26 cellular contexts compared by ENCODE assay signal in the genomic region with DNA sequence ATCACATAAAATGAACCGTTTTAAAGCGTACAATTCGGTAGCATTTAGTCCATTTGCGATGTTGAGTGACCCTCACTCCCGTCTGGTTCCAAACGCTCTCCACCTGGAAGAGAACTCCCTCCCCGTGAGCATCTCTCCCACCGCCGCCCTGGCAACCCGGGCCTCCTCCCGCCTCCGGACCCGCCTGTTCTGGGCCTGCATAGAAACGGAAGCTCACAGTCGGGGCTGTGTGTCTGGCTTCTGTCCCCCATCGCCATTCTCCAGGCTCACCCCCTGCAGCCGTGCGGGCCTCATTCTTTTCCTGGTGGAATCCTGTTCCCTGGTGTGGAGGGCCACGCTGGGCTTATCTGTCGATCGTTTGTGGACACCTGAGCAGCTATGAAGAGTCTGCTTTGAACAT. TPM values are rescaled to one million over a fixed set of nuclear protein-coding genes. Genes with fewer than 3 reads are reported as not detected.
A peak's percentile ranks its signal among the peaks of the same experiment; 100 is the strongest.
DNase-seq lines count a peak whose midpoint lies in the region; ATAC-seq and TF ChIP-seq lines count a peak whose summit lies in the region.
"Had no signal": no experiment of that assay in that cellular context is flagged by ENCODE, and none has a peak within 500 bp of the region (broad histone marks: within the 10 kb centered on the region; RNA-seq: fewer than 3 reads in every experiment).

No MANE protein-coding gene starts in this region.

- H3K9me3 Mint-ChIP-seq in central memory CD8-positive, alpha-beta T cell: peaks cover 5% of the 10 kb centered on the region
- H3K9me3 Mint-ChIP-seq in activated CD8-positive, alpha-beta T cell treated with anti-CD3 and anti-CD28 coated beads, Interleukin-2, amount 10 ng/mL, durations not matched to agents 7 days and 5 days (ENCODE audit: insufficient read depth): no peaks in the 10 kb centered on the region
- H3K9me3 Mint-ChIP-seq: CD8-positive, alpha-beta T cell had no signal

- no peak for ATAC-seq in HCT116
- no peak for ATAC-seq in central memory CD8-positive, alpha-beta T cell (replicated peaks; ENCODE audit: extremely low read depth, poor library complexity, severe bottlenecking)
- no peak for ATAC-seq in activated CD8-positive, alpha-beta T cell treated with anti-CD3 and anti-CD28 coated beads, Interleukin-2, amount 10 ng/mL, durations not matched to agents 7 days and 5 days
- no peak for ATAC-seq in HG02970 (IDR thresholded peaks at IDR 0.05; ENCODE audit: low FRiP score, unreplicated experiment)
- ATAC-seq: CD8-positive, alpha-beta T cell had no signal

- BruUV-seq in HCT116 (replicated peaks; lab: Mats Ljungman, UMichigan): no TSS peak

- no peak overlapping the region for H3K9ac ChIP-seq in HCT116 (ENCODE audit: low read length)
- H3K9ac ChIP-seq: BLaER1 treated with 17β-estradiol and CSF1 and Interleukin-3, amounts not matched to agents 10 nM and 100 nM had no signal

- 74 to 80% (median 75%) methylated on average over 21 of the region's 21 CpGs for WGBS in ovary, 3 donors

- TF ChIP-seq RAD21 in HCT116 (IDR thresholded peaks at IDR 0.05; ENCODE audit: low read depth): no peak

- intact Hi-C loops in HCT116 (cut with micrococcal nuclease) (no loop called here), ovary (cut with DNase I) (no loop called here)

- TF ChIP-seq EP300 in ovary (IDR thresholded peaks at IDR 0.05): no peak

- H3K27ac ChIP-seq in C4-2B: peak overlapping the region; percentile 66
- H3K27ac ChIP-seq in HCT116 (ENCODE audit: low read depth, low read length): no peak overlapping the region
- H3K27ac ChIP-seq in ovary: no peak overlapping the region
- H3K27ac ChIP-seq: BLaER1 treated with 17β-estradiol and CSF1 and Interleukin-3, amounts not matched to agents 10 nM and 100 nM had no signal

- no peaks in the 10 kb centered on the region for H3K79me2 ChIP-seq in HCT116 (ENCODE audit: insufficient read depth, low read length)

- H3K36me3 ChIP-seq in HCT116 (ENCODE audit: control insufficient read depth in 1 of 2, insufficient read depth in 2 of 2, low read length in 2 of 2): no peaks in the 10 kb centered on the region
- no peaks in the 10 kb centered on the region for H3K36me3 ChIP-seq in ovary
- H3K36me3 ChIP-seq: BLaER1 treated with 17β-estradiol and CSF1 and Interleukin-3, amounts not matched to agents 10 nM and 100 nM; MG63 had no signal

- H4K20me1 ChIP-seq in HCT116 (ENCODE audit: insufficient read depth): no peaks in the 10 kb centered on the region
- H4K20me1 ChIP-seq: BLaER1 treated with 17β-estradiol and CSF1 and Interleukin-3, amounts not matched to agents 10 nM and 100 nM had no signal

- DNase-seq in HCT116 (ENCODE audit: low read depth, low spot score) (no peak), ovary (peak in 3 of 5 donors; percentile 8 to 27 (median 17)), NCI-H2171 treated with DMSO at 0.1 percent for 48 hours (lab: John Stamatoyannopoulos, UW) (no peak)
- no peak for DNase-seq in central memory CD8-positive, alpha-beta T cell (ENCODE audit: low spot score in 2 of 2)
- no peak for DNase-seq in activated CD8-positive, alpha-beta T cell treated with anti-CD3 and anti-CD28 coated beads, Interleukin-2, amount 10 ng/mL, durations not matched to agents 7 days and 5 days
- DNase-seq: ACHN, DMS153, HCEC 1CT, Karpas-422, MG63, NCI-H1048, NCI-H1417 treated with DMSO at 0.1 percent for 48 hours, NCI-H187, NCI-H2107, NCI-H226, NCI-H510A treated with DMSO at 0.1 percent for 48 hours, NCI-H82, OCI-M1, Right ventricle myocardium superior had no signal

- no peak overlapping the region for H3K4me3 ChIP-seq in HCT116 (replicated peaks in 1 of 2; ENCODE audit: low read depth in 1 of 2, low read length in 2 of 2)
- H3K4me3 ChIP-seq in ovary: no peak overlapping the region
- H3K4me3 ChIP-seq: BLaER1 treated with 17β-estradiol and CSF1 and Interleukin-3, amounts not matched to agents 10 nM and 100 nM; GM23338; MG63 had no signal

- TF ChIP-seq POLR2A in HCT116 (IDR thresholded peaks at IDR 0.05; ENCODE audit: borderline replicate concordance, extremely low read depth, insufficient read depth, insufficient read length) (no peak), ovary (IDR thresholded peaks at IDR 0.05) (no peak)

- CTCF ChIA-PET in HCT116 (lab: Charles Lee): no interaction called here
- CTCF ChIA-PET in activated CD8-positive, alpha-beta T cell treated with anti-CD3 and anti-CD28 coated beads, Interleukin-2, amount 10 ng/mL, durations not matched to agents 7 days and 5 days (lab: Charles Lee): no interaction called here

- H3K27me3 Mint-ChIP-seq in central memory CD8-positive, alpha-beta T cell: peaks cover 32% of the 10 kb centered on the region
- H3K27me3 Mint-ChIP-seq in activated CD8-positive, alpha-beta T cell treated with anti-CD3 and anti-CD28 coated beads, Interleukin-2, amount 10 ng/mL, durations not matched to agents 7 days and 5 days (ENCODE audit: low read depth): peaks cover 7% of the 10 kb centered on the region

- RAD21 ChIA-PET in HCT116 (lab: Charles Lee; ENCODE audit: low non-redundant PET in 1 of 2, low total read pairs in 2 of 2, uncharacterized antibody in 2 of 2, unreplicated experiment in 2 of 2): no interaction called here

- TF ChIP-seq CTCF in C4-2B (conservative IDR thresholded peaks at IDR 0.05) (no peak), HCT116 (IDR thresholded peaks at IDR 0.05 in 2 of 3, conservative IDR thresholded peaks at IDR 0.05 in 1 of 3; ENCODE audit: borderline replicate concordance in 1 of 3, insufficient read depth in 1 of 3, low read depth in 2 of 3, low read length in 2 of 3) (no peak), ovary (IDR thresholded peaks at IDR 0.05) (no peak)

- peak overlapping the region; percentile 80 for H3K27ac Mint-ChIP-seq in central memory CD8-positive, alpha-beta T cell (ENCODE audit: low read depth)
- no peak overlapping the region for H3K27ac Mint-ChIP-seq in activated CD8-positive, alpha-beta T cell treated with anti-CD3 and anti-CD28 coated beads, Interleukin-2, amount 10 ng/mL, durations not matched to agents 7 days and 5 days
- H3K27ac Mint-ChIP-seq: CD8-positive, alpha-beta T cell; GM23338 had no signal

- H3K4me3 Mint-ChIP-seq in central memory CD8-positive, alpha-beta T cell: no peak overlapping the region
- H3K4me3 Mint-ChIP-seq in activated CD8-positive, alpha-beta T cell treated with anti-CD3 and anti-CD28 coated beads, Interleukin-2, amount 10 ng/mL, durations not matched to agents 7 days and 5 days: no peak overlapping the region
- H3K4me3 Mint-ChIP-seq: CD8-positive, alpha-beta T cell; GM23338 had no signal

- H3K9me2 ChIP-seq in HCT116 (ENCODE audit: insufficient read depth): no peaks in the 10 kb centered on the region

- POLR2A ChIA-PET in HCT116 (lab: Charles Lee): no interaction called here
- POLR2A ChIA-PET in activated CD8-positive, alpha-beta T cell treated with anti-CD3 and anti-CD28 coated beads, Interleukin-2, amount 10 ng/mL, durations not matched to agents 7 days and 5 days (lab: Charles Lee): no interaction called here

- H3K27me3 ChIP-seq in HCT116 (ENCODE audit: insufficient read depth, low read length) (no peaks in the 10 kb centered on the region), ovary (no peaks in the 10 kb centered on the region)
- H3K27me3 ChIP-seq: BLaER1 treated with 17β-estradiol and CSF1 and Interleukin-3, amounts not matched to agents 10 nM and 100 nM had no signal

- H3K36me3 Mint-ChIP-seq in central memory CD8-positive, alpha-beta T cell (ENCODE audit: insufficient read depth): peaks cover 25% of the 10 kb centered on the region
- H3K36me3 Mint-ChIP-seq in activated CD8-positive, alpha-beta T cell treated with anti-CD3 and anti-CD28 coated beads, Interleukin-2, amount 10 ng/mL, durations not matched to agents 7 days and 5 days (ENCODE audit: low read depth): no peaks in the 10 kb centered on the region
- H3K36me3 Mint-ChIP-seq: CD8-positive, alpha-beta T cell had no signal

- H3K4me1 ChIP-seq in HCT116 (ENCODE audit: control insufficient read depth in 1 of 2, insufficient read depth in 2 of 2, low read length in 2 of 2) (peaks cover 8 to 21% of the 10 kb centered on the region in 2 experiments), ovary (ENCODE audit: insufficient read depth) (no peaks in the 10 kb centered on the region)

- peaks cover 10% of the 10 kb centered on the region for H3K4me1 Mint-ChIP-seq in central memory CD8-positive, alpha-beta T cell
- H3K4me1 Mint-ChIP-seq in activated CD8-positive, alpha-beta T cell treated with anti-CD3 and anti-CD28 coated beads, Interleukin-2, amount 10 ng/mL, durations not matched to agents 7 days and 5 days (ENCODE audit: low read depth): peaks cover 7% of the 10 kb centered on the region

- H2AFZ ChIP-seq in HCT116 (ENCODE audit: low read depth, low read length, poor library complexity, severe bottlenecking): no peak overlapping the region
- H2AFZ ChIP-seq: GM23338 had no signal

- H3K4me2 ChIP-seq in HCT116 (ENCODE audit: low read length): peak overlapping the region; percentile 82
- H3K4me2 ChIP-seq: GM23338 had no signal

- H3K9me3 ChIP-seq in HCT116 (ENCODE audit: control insufficient read depth in 1 of 2, insufficient read depth in 1 of 2, low read depth in 1 of 2, low read length in 2 of 2) (no peaks in the 10 kb centered on the region), ovary (no peaks in the 10 kb centered on the region)
- H3K9me3 ChIP-seq: MG63 had no signal

TF ChIP-seq in HCT116, 20 proteins besides CTCF, POLR2A, EP300 and RAD21 (continues in another document):
- no peak for TF ChIP-seq SRF (IDR thresholded peaks at IDR 0.05; ENCODE audit: low read depth)
- TF ChIP-seq SIN3A (IDR thresholded peaks at IDR 0.05; ENCODE audit: low read depth): no peak
- no peak for TF ChIP-seq EZH2 (IDR thresholded peaks at IDR 0.05)
- TF ChIP-seq POLR2AphosphoS5 (IDR thresholded peaks at IDR 0.05; ENCODE audit: low read depth, low read length): no peak
- TF ChIP-seq CBX3 (IDR thresholded peaks at IDR 0.05; ENCODE audit: low read depth): no peak
- TF ChIP-seq CEBPB (IDR thresholded peaks at IDR 0.05; ENCODE audit: low read depth): no peak
- no peak for TF ChIP-seq FOSL1 (IDR thresholded peaks at IDR 0.05; ENCODE audit: low read depth)
- TF ChIP-seq JUND (IDR thresholded peaks at IDR 0.05): no peak
- no peak for TF ChIP-seq ELF1 (IDR thresholded peaks at IDR 0.05; ENCODE audit: borderline replicate concordance, low read depth)
- TF ChIP-seq SP1 (IDR thresholded peaks at IDR 0.05; ENCODE audit: low read depth): no peak

RNA-seq across cellular contexts. Expression of a gene that starts 17.3 kb away (rescaled TPM):
- total RNA-seq in HCT116 (2021; ENCODE audit: unreplicated experiment) (not detected), ovary (under 1 TPM in 3 of 7 donors, not detected in 4; 0.61 to 0.71 (median 0.65) TPM)
- polyA plus RNA-seq in HCT116 (2012): not detected in 2 replicates
- polyA plus RNA-seq in ovary: under 1 TPM in 1 of 2 donors, not detected in 1; 0.11 TPM
- total RNA-seq in activated CD8-positive, alpha-beta T cell treated with anti-CD3 and anti-CD28 coated beads, Interleukin-2, amount 10 ng/mL, durations not matched to agents 7 days and 5 days: not detected
- total RNA-seq: CD8-positive, alpha-beta T cell; Daoy; Right ventricle myocardium superior; SK-MEL-5 had no signal
- polyA plus RNA-seq: GM23338 had no signal

RNA-seq across cellular contexts. Expression of a gene that starts 25.5 kb away (rescaled TPM):
- total RNA-seq in HCT116 (2021; ENCODE audit: unreplicated experiment): not detected
- 0.10 TPM in 1 of 2 replicates, not detected in the other for polyA plus RNA-seq in HCT116 (2012)
- 1 to 10 TPM in 1 of 7 donors, under 1 TPM in 1, not detected in 5; 0.45 to 1.1 TPM for total RNA-seq in ovary
- polyA plus RNA-seq in ovary: under 1 TPM in 1 of 2 donors, not detected in 1; 0.11 TPM
- not detected for total RNA-seq in activated CD8-positive, alpha-beta T cell treated with anti-CD3 and anti-CD28 coated beads, Interleukin-2, amount 10 ng/mL, durations not matched to agents 7 days and 5 days
- total RNA-seq: CD8-positive, alpha-beta T cell; Daoy; Right ventricle myocardium superior; SK-MEL-5 had no signal

Comparison
In these comparisons a context has a peak if more than half of its experiments do, and no peak if none do; other contexts are left out.
1. DNase-seq: peak in ovary (3 of 5); none in HCT116 (single experiment), central memory CD8-positive, alpha-beta T cell (0 of 2), activated CD8-positive, alpha-beta T cell treated with anti-CD3 and anti-CD28 coated beads, Interleukin-2, amount 10 ng/mL, durations not matched to agents 7 days and 5 days (single experiment) and NCI-H2171 treated with DMSO at 0.1 percent for 48 hours (single experiment).